Comparison of ENCODE assay signal across 11 cellular contexts in the genomic region with DNA sequence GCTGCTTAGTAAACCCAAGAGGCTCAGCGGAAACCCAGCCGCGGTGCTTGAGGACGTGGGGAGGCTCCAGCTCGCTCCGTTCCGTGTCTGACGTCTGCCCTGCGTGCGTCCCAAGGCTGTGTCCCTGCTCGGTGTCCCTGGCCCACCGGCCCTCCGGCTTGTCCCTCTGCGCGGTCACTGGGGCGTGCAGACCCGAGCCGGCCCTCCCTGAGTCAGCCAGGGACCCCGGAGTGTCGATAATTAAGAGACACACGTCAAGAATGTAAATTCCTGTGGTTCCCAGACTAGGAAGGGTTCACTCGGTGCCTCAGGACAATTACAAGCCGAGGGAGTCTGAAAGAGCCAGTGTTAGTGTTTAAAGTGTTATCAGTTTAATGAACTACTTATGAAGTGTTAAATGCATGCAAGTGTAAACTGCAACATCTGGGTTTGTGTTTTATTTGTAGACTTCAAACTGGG.
DNase-seq lines count a peak whose midpoint lies in the region; ATAC-seq and TF ChIP-seq lines count a peak whose summit lies in the region.
"Had no signal": no experiment of that assay in that cellular context is flagged by ENCODE, and none has a peak within 500 bp of the region (broad histone marks: within the 10 kb centered on the region; RNA-seq: fewer than 3 reads in every experiment).

No MANE protein-coding gene starts in this region.

- H3K9me3 Mint-ChIP-seq in activated CD4-positive, alpha-beta memory T cell treated with anti-CD3 and anti-CD28 coated beads for 36 hours, result peaks cover 11% of the 10 kb centered on the region
- H3K9me3 Mint-ChIP-seq in activated CD4-positive, alpha-beta memory T cell treated with anti-CD3 and anti-CD28 coated beads, Interleukin-2, amount 10 ng/mL, durations not matched to agents 7 days and 5 days, result no peaks in the 10 kb centered on the region
- peaks cover 15% of the 10 kb centered on the region for H3K9me3 Mint-ChIP-seq in chondrocyte (ENCODE audit: low read depth)
- H3K9me3 Mint-ChIP-seq: T-helper 1 cell treated with Interleukin-12 subunit alpha and Interleukin-12 subunit beta and Interleukin-4 antibody, amounts not matched to agents 30 μg/mL and 1 μg/mL, for 36 hours had no signal

- H3K9me3 ChIP-seq in smooth muscle cell (replicated peaks; ENCODE audit: low read depth) (no peaks in the 10 kb centered on the region), aorta (ENCODE audit: control insufficient read depth, low read length) (peaks cover 6% of the 10 kb centered on the region)

- peak overlapping the region; percentile 31 for H3K9ac ChIP-seq in smooth muscle cell (ENCODE audit: low read depth)

- H3K27ac ChIP-seq in smooth muscle cell (ENCODE audit: low read depth) (peak overlapping the region; percentile 75), aorta (ENCODE audit: low read depth in 1 of 2, low read length in 2 of 2) (no peak overlapping the region)

- POLR2A ChIA-PET in activated CD4-positive, alpha-beta memory T cell treated with anti-CD3 and anti-CD28 coated beads for 36 hours (lab: Charles Lee), result no interaction called here
- POLR2A ChIA-PET in activated CD4-positive, alpha-beta memory T cell treated with anti-CD3 and anti-CD28 coated beads, Interleukin-2, amount 10 ng/mL, durations not matched to agents 7 days and 5 days (lab: Charles Lee), result no interaction called here

- H3F3A ChIP-seq in smooth muscle cell (ENCODE audit: low read depth), result peaks cover 3% of the 10 kb centered on the region

- peaks cover 7% of the 10 kb centered on the region for H3K4me1 Mint-ChIP-seq in activated CD4-positive, alpha-beta memory T cell treated with anti-CD3 and anti-CD28 coated beads for 36 hours (ENCODE audit: low read depth)
- peaks cover 6% of the 10 kb centered on the region for H3K4me1 Mint-ChIP-seq in activated CD4-positive, alpha-beta memory T cell treated with anti-CD3 and anti-CD28 coated beads, Interleukin-2, amount 10 ng/mL, durations not matched to agents 7 days and 5 days
- peaks cover 12% of the 10 kb centered on the region for H3K4me1 Mint-ChIP-seq in chondrocyte (ENCODE audit: low read depth)

- TF ChIP-seq CTCF in chondrocyte (IDR thresholded peaks at IDR 0.05), result no peak
- TF ChIP-seq CTCF in smooth muscle cell (IDR thresholded peaks at IDR 0.05; ENCODE audit: borderline replicate concordance, insufficient read depth, poor library complexity, severe bottlenecking), result no peak

- peak overlapping the region; percentile 51 for H3K4me3 ChIP-seq in smooth muscle cell
- H3K4me3 ChIP-seq in aorta (ENCODE audit: low read length in 2 of 2), result no peak overlapping the region

- H3K4me1 ChIP-seq in smooth muscle cell (ENCODE audit: low read depth) (peaks cover 15% of the 10 kb centered on the region), aorta (ENCODE audit: control insufficient read depth in 1 of 2, insufficient read depth in 2 of 2, low read length in 2 of 2) (no peaks in the 10 kb centered on the region)

- peak overlapping the region; percentile 73 for H2AFZ ChIP-seq in smooth muscle cell (ENCODE audit: low read depth)

- ATAC-seq in aorta (ENCODE audit: low FRiP score), result no peak

- peak; percentile 25 for DNase-seq in activated CD4-positive, alpha-beta memory T cell treated with anti-CD3 and anti-CD28 coated beads for 36 hours
- no peak for DNase-seq in activated CD4-positive, alpha-beta memory T cell treated with anti-CD3 and anti-CD28 coated beads, Interleukin-2, amount 10 ng/mL, durations not matched to agents 7 days and 5 days
- DNase-seq in chondrocyte (ENCODE audit: low spot score), result no peak
- peak; percentile 52 for DNase-seq in iPS-NIHi7 (ENCODE audit: extremely low spot score)
- DNase-seq in smooth muscle cell (lab: John Stamatoyannopoulos, UW; ENCODE audit: unreplicated experiment), result peak; percentile 39
- DNase-seq in medulla oblongata (ENCODE audit: extremely low spot score), result no peak
- DNase-seq in aorta, result no peak
- DNase-seq in NOMO-1 treated with dmso at 0.1 percent for 144 hours (lab: John Stamatoyannopoulos, UW; ENCODE audit: unreplicated experiment), result no peak
- DNase-seq: GOT3, NCI-H82 had no signal

- 2% methylated on average over 23 of the region's 23 CpGs for WGBS in smooth muscle cell (ENCODE audit: low lambda C conversion rate)
- 20 to 32% methylated on average over 23 of the region's 23 CpGs for WGBS in aorta, 2 donors

- intact Hi-C loops in activated CD4-positive, alpha-beta memory T cell treated with anti-CD3 and anti-CD28 coated beads for 36 hours (cut with micrococcal nuclease), result no loop called here
- intact Hi-C loops in aorta (cut with DNase I), result no loop called here

- peaks cover 36% of the 10 kb centered on the region for H3K27me3 Mint-ChIP-seq in activated CD4-positive, alpha-beta memory T cell treated with anti-CD3 and anti-CD28 coated beads for 36 hours
- peaks cover 32% of the 10 kb centered on the region for H3K27me3 Mint-ChIP-seq in activated CD4-positive, alpha-beta memory T cell treated with anti-CD3 and anti-CD28 coated beads, Interleukin-2, amount 10 ng/mL, durations not matched to agents 7 days and 5 days
- no peaks in the 10 kb centered on the region for H3K27me3 Mint-ChIP-seq in chondrocyte (ENCODE audit: low read depth)

- H3K4me2 ChIP-seq in smooth muscle cell, result peak overlapping the region; percentile 91

- H3K27ac Mint-ChIP-seq in activated CD4-positive, alpha-beta memory T cell treated with anti-CD3 and anti-CD28 coated beads for 36 hours, result no peak overlapping the region
- H3K27ac Mint-ChIP-seq in activated CD4-positive, alpha-beta memory T cell treated with anti-CD3 and anti-CD28 coated beads, Interleukin-2, amount 10 ng/mL, durations not matched to agents 7 days and 5 days, result no peak overlapping the region
- peak overlapping the region; percentile 49 for H3K27ac Mint-ChIP-seq in chondrocyte (ENCODE audit: unreplicated experiment)
- H3K27ac Mint-ChIP-seq: T-helper 1 cell treated with Interleukin-12 subunit alpha and Interleukin-12 subunit beta and Interleukin-4 antibody, amounts not matched to agents 30 μg/mL and 1 μg/mL, for 36 hours had no signal

- H3K79me2 ChIP-seq in smooth muscle cell (ENCODE audit: low read depth), result no peaks in the 10 kb centered on the region

- no peaks in the 10 kb centered on the region for H3K27me3 ChIP-seq in smooth muscle cell (ENCODE audit: low read depth)
- H3K27me3 ChIP-seq in aorta (ENCODE audit: control insufficient read depth in 1 of 2, insufficient read depth in 2 of 2, low read length in 1 of 2), result no peaks in the 10 kb centered on the region

- CTCF ChIA-PET in activated CD4-positive, alpha-beta memory T cell treated with anti-CD3 and anti-CD28 coated beads for 36 hours (lab: Charles Lee), result interaction anchor here (1.6 to 2.7 kb wide), 4 partner anchors 9 to 783 kb away, joined by 5 to 15 read pairs (median 9); no protein-coding TSS in a partner anchor
- CTCF ChIA-PET in activated CD4-positive, alpha-beta memory T cell treated with anti-CD3 and anti-CD28 coated beads, Interleukin-2, amount 10 ng/mL, durations not matched to agents 7 days and 5 days (lab: Charles Lee), result interaction anchor here (1.1 to 2.2 kb wide), 5 partner anchors 16 to 937 kb away, joined by 4 to 12 read pairs (median 8); no protein-coding TSS in a partner anchor

- H3K36me3 Mint-ChIP-seq in activated CD4-positive, alpha-beta memory T cell treated with anti-CD3 and anti-CD28 coated beads for 36 hours, result no peaks in the 10 kb centered on the region
- no peaks in the 10 kb centered on the region for H3K36me3 Mint-ChIP-seq in activated CD4-positive, alpha-beta memory T cell treated with anti-CD3 and anti-CD28 coated beads, Interleukin-2, amount 10 ng/mL, durations not matched to agents 7 days and 5 days (ENCODE audit: low read depth)
- no peaks in the 10 kb centered on the region for H3K36me3 Mint-ChIP-seq in chondrocyte (ENCODE audit: low read depth)

- no peaks in the 10 kb centered on the region for H4K20me1 ChIP-seq in smooth muscle cell (ENCODE audit: low read depth)

- H3K36me3 ChIP-seq in smooth muscle cell (ENCODE audit: low read depth), result no peaks in the 10 kb centered on the region
- no peaks in the 10 kb centered on the region for H3K36me3 ChIP-seq in aorta (ENCODE audit: control insufficient read depth in 1 of 2, insufficient read depth in 2 of 2, low read length in 1 of 2)

- H3K4me3 Mint-ChIP-seq in activated CD4-positive, alpha-beta memory T cell treated with anti-CD3 and anti-CD28 coated beads for 36 hours, result no peak overlapping the region
- H3K4me3 Mint-ChIP-seq in activated CD4-positive, alpha-beta memory T cell treated with anti-CD3 and anti-CD28 coated beads, Interleukin-2, amount 10 ng/mL, durations not matched to agents 7 days and 5 days, result no peak overlapping the region
- H3K4me3 Mint-ChIP-seq in chondrocyte (ENCODE audit: unreplicated experiment), result peak overlapping the region; percentile 70

Comparison
In these comparisons a context has a peak if more than half of its experiments do, and no peak if none do; other contexts are left out.
1. DNase-seq: peak in activated CD4-positive, alpha-beta memory T cell treated with anti-CD3 and anti-CD28 coated beads for 36 hours (single experiment), iPS-NIHi7 (single experiment) and smooth muscle cell (single experiment); none in activated CD4-positive, alpha-beta memory T cell treated with anti-CD3 and anti-CD28 coated beads, Interleukin-2, amount 10 ng/mL, durations not matched to agents 7 days and 5 days (single experiment), chondrocyte (single experiment), medulla oblongata (single experiment), aorta (0 of 2) and NOMO-1 treated with dmso at 0.1 percent for 144 hours (single experiment).